Comparison of ENCODE assay signal across 8 cellular contexts in the genomic region with DNA sequence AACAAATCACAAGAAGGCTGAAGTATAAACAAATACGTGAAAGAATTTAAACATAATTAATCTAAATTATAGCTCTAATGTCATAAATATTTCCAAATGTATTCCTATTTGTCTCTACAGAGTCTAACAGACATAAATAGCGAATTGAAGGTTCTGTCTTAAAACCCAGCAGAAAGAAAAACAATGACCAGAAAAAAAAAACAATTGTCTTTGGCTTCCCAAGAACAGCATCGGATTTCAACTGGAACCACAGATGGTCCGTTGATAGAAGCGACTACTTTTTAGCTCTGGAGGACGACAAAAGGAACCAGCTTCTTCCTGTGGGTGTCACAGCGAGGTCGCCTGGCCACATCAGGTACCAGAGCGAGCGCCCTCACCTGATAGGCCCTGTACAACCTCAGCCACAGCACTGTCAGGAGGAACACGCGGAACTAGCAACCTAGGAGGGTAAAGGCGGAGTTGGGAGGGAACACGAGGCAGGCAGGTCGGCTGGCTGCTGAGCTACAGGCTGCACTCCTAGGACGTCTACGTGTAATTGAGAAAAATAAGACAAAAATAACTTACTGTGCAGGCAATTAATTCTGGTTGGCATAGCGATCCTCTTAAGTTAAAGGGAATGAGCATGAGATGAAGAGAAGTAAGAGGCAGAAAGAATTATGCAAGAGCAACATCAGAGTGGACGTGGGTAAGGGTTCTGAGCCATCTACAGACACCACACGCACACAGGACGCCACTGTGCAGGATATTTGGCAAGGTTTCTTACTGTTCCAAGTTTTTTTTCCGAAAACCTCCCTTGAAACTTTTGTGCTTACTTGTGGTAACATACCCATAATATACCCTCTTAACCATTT. TPM values are rescaled to one million over a fixed set of nuclear protein-coding genes. Genes with fewer than 3 reads are reported as not detected.
DNase-seq lines count a peak whose midpoint lies in the region; ATAC-seq, FAIRE-seq and TF ChIP-seq lines count a peak whose summit lies in the region.

No MANE protein-coding gene starts in this region.

- H3K27me3 ChIP-seq in suprapubic skin, result no peaks in the 10 kb centered on the region

- POLR2A ChIA-PET in activated B cell treated with CpG ODN at 0.5 μM for 24 hours (lab: Charles Lee), result no interaction called here

- H3K27me3 Mint-ChIP-seq in activated B cell treated with CpG ODN at 0.5 μM for 24 hours (no peaks in the 10 kb centered on the region), chondrocyte (ENCODE audit: low read depth) (no peaks in the 10 kb centered on the region)

- TF ChIP-seq CTCF in activated B cell treated with CpG ODN at 0.5 μM for 24 hours (IDR thresholded peaks at IDR 0.05), result no peak
- no peak for TF ChIP-seq CTCF in chondrocyte (IDR thresholded peaks at IDR 0.05)
- TF ChIP-seq CTCF in suprapubic skin (IDR thresholded peaks at IDR 0.05), result no peak

- no peak overlapping the region for H3K4me3 ChIP-seq in suprapubic skin

- no peak for TF ChIP-seq EP300 in suprapubic skin (IDR thresholded peaks at IDR 0.05)

- no peaks in the 10 kb centered on the region for H3K9me3 Mint-ChIP-seq in activated B cell treated with CpG ODN at 0.5 μM for 24 hours
- no peaks in the 10 kb centered on the region for H3K9me3 Mint-ChIP-seq in chondrocyte (ENCODE audit: low read depth)

- WGBS in suprapubic skin, result 72% methylated on average over 22 of the region's 22 CpGs

- DNase-seq in GM19239 (ENCODE audit: insufficient read length, low spot score) (peak; percentile 40), activated B cell treated with CpG ODN at 0.5 μM for 24 hours (no peak), chondrocyte (ENCODE audit: low spot score) (no peak), suprapubic skin (ENCODE audit: low spot score in 2 of 2) (no peak)
- peak; percentile 33 to 41 for DNase-seq in stimulated activated CD4-positive, alpha-beta T cell treated with anti-CD3 and anti-CD28 coated beads, Interleukin-1b, Interleukin-23, amount 100 ng/mL, for 4 hours (ENCODE audit: low read depth in 2 of 2)

- peak overlapping the region; percentile 16 for H3K4me3 Mint-ChIP-seq in activated B cell treated with CpG ODN at 0.5 μM for 24 hours
- H3K4me3 Mint-ChIP-seq in chondrocyte (ENCODE audit: unreplicated experiment), result no peak overlapping the region

- peaks cover 11% of the 10 kb centered on the region for H3K4me1 Mint-ChIP-seq in activated B cell treated with CpG ODN at 0.5 μM for 24 hours
- H3K4me1 Mint-ChIP-seq in chondrocyte (ENCODE audit: low read depth), result peaks cover 34% of the 10 kb centered on the region

- peak overlapping the region; percentile 26 for H3K27ac Mint-ChIP-seq in activated B cell treated with CpG ODN at 0.5 μM for 24 hours
- H3K27ac Mint-ChIP-seq in chondrocyte (ENCODE audit: unreplicated experiment), result peak overlapping the region; percentile 85

- H3K4me1 ChIP-seq in suprapubic skin, result no peaks in the 10 kb centered on the region

- intact Hi-C loops in activated B cell treated with CpG ODN at 0.5 μM for 24 hours (cut with micrococcal nuclease), result loop anchor here (1.0 to 5.0 kb wide), 2 partner anchors 36 to 80 kb away; no protein-coding TSS in a partner anchor

- no peak for TF ChIP-seq POLR2A in suprapubic skin (IDR thresholded peaks at IDR 0.05)

- FAIRE-seq in GM19239 (lab: Jason Lieb, UNC), result peak; percentile 35

- CTCF ChIA-PET in activated B cell treated with CpG ODN at 0.5 μM for 24 hours (lab: Charles Lee), result interaction anchor here (0.6 to 2.0 kb wide), 7 partner anchors 14 to 222 kb away, joined by 3 to 10 read pairs (median 5); no protein-coding TSS in a partner anchor

- H3K9me3 ChIP-seq in suprapubic skin, result no peaks in the 10 kb centered on the region

- no peak overlapping the region for H3K27ac ChIP-seq in suprapubic skin

- peak; percentile 93 for ATAC-seq in activated B cell treated with CpG ODN at 0.5 μM for 24 hours (ENCODE audit: low read depth)
- ATAC-seq in GM21423 (IDR thresholded peaks at IDR 0.05; ENCODE audit: unreplicated experiment), result no peak
- no peak for ATAC-seq in HG03045 (IDR thresholded peaks at IDR 0.05; ENCODE audit: unreplicated experiment)
- ATAC-seq in HG02642 (IDR thresholded peaks at IDR 0.05; ENCODE audit: poor library complexity, unreplicated experiment), result no peak

- H3K36me3 ChIP-seq in suprapubic skin, result peaks cover 51% of the 10 kb centered on the region

- H3K36me3 Mint-ChIP-seq in activated B cell treated with CpG ODN at 0.5 μM for 24 hours (ENCODE audit: low read depth), result peaks cover 17% of the 10 kb centered on the region
- peaks cover 12% of the 10 kb centered on the region for H3K36me3 Mint-ChIP-seq in chondrocyte (ENCODE audit: low read depth)

RNA-seq across cellular contexts. Expression of a gene that starts 16.7 kb away (rescaled TPM):
- total RNA-seq in activated B cell treated with CpG ODN at 0.5 μM for 24 hours (12.8 and 13.6 TPM in 2 replicates), chondrocyte (4.9 to 9.2 TPM (median 7.8 TPM) in 3 replicates), suprapubic skin (10 to 100 TPM in 3 of 4 donors, 1 to 10 TPM in 1; 7.6 to 27.5 (median 12.9) TPM)

RNA-seq across cellular contexts. Expression of a gene that starts 58.0 kb away (rescaled TPM):
- total RNA-seq in activated B cell treated with CpG ODN at 0.5 μM for 24 hours, result 6.7 TPM in 2 replicates
- total RNA-seq in chondrocyte, result 8.9 to 18.2 TPM (median 18.1 TPM) in 3 replicates
- 10 to 100 TPM; 35.9 to 43.8 (median 38.9) TPM for total RNA-seq in suprapubic skin

Comparison
In these comparisons a context has a peak if more than half of its experiments do, and no peak if none do; other contexts are left out.
1. DNase-seq: peak in GM19239 (single experiment) and stimulated activated CD4-positive, alpha-beta T cell treated with anti-CD3 and anti-CD28 coated beads, Interleukin-1b, Interleukin-23, amount 100 ng/mL, for 4 hours (2 of 2); none in activated B cell treated with CpG ODN at 0.5 μM for 24 hours (single experiment), chondrocyte (single experiment) and suprapubic skin (0 of 2).